8 cellular contexts compared by ENCODE assay signal in genomic region chr12:53543539-53543938, GRCh38. TPM values are rescaled to one million over a fixed set of nuclear protein-coding genes. Genes with fewer than 3 reads are reported as not detected.
A peak's percentile ranks its signal among the peaks of the same experiment; 100 is the strongest.
DNase-seq lines count a peak whose midpoint lies in the region; ATAC-seq and TF ChIP-seq lines count a peak whose summit lies in the region.

No MANE protein-coding gene starts in this region.

- no peak overlapping the region for H3K4me3 Mint-ChIP-seq in nephron

- peak; percentile 86 for TF ChIP-seq CTCF in GM13977 (IDR thresholded peaks at IDR 0.05; ENCODE audit: extremely low read depth, insufficient read depth, missing control alignments)
- TF ChIP-seq CTCF in nephron (IDR thresholded peaks at IDR 0.05; ENCODE audit: unreplicated experiment in 3 of 3), result peak; percentile 90 to 96 (median 91)

- no peaks in the 10 kb centered on the region for H3K9me3 Mint-ChIP-seq in nephron

- peak overlapping the region; percentile 25 for H3K27ac ChIP-seq in stomach smooth muscle (ENCODE audit: low read length)

- DNase-seq in A172 (ENCODE audit: low spot score) (peak; percentile 57), GM13977 (ENCODE audit: low spot score) (peak; percentile 79), NOMO-1 (lab: John Stamatoyannopoulos, UW; ENCODE audit: unreplicated experiment in 2 of 2) (peak; percentile 57 to 63), fibroblast of gingiva (ENCODE audit: low read depth) (peak; percentile 65)
- peak; percentile 34 for DNase-seq in activated T-cell treated with anti-CD3 and anti-CD28 coated beads, Interleukin-2, amount 50 U/mL, for 1 hour

- in situ Hi-C loops in GM13977 (cut with MboI; ENCODE audit: low pct_unique_long_range_greater_than_20kb, low sequenced_read_pairs, unreplicated experiment), result no loop called here

- peak overlapping the region in 1 of 2 donors; percentile 20 for H3K4me3 ChIP-seq in stomach smooth muscle (ENCODE audit: low read length in 2 of 2)

- H3K27ac Mint-ChIP-seq in nephron, result peak overlapping the region; percentile 54 to 95 (median 85)

- no peaks in the 10 kb centered on the region for H3K9me3 ChIP-seq in stomach smooth muscle (ENCODE audit: control insufficient read depth in 2 of 2, low read length in 2 of 2)

- peaks cover 14 to 20% of the 10 kb centered on the region in 2 donors for H3K36me3 ChIP-seq in stomach smooth muscle (ENCODE audit: control insufficient read depth in 2 of 2, insufficient read depth in 2 of 2, low read length in 2 of 2)

- H3K27me3 ChIP-seq in stomach smooth muscle (ENCODE audit: control insufficient read depth in 1 of 2, insufficient read depth in 2 of 2, low read length in 2 of 2), result no peaks in the 10 kb centered on the region

- peaks cover 34% of the 10 kb centered on the region for H3K36me3 Mint-ChIP-seq in nephron (ENCODE audit: low read depth)

- peaks cover 4% of the 10 kb centered on the region for H3K4me1 Mint-ChIP-seq in nephron

- H3K27me3 Mint-ChIP-seq in nephron (ENCODE audit: low read depth), result no peaks in the 10 kb centered on the region

- ATAC-seq in HG03521 (IDR thresholded peaks at IDR 0.05; ENCODE audit: unreplicated experiment), result peak; percentile 86

- H3K9ac ChIP-seq in stomach smooth muscle (ENCODE audit: low read length in 2 of 2), result peak overlapping the region; percentile 57 to 64

- H3K4me1 ChIP-seq in stomach smooth muscle (ENCODE audit: control insufficient read depth, insufficient read depth, low read length), result peaks cover 5% of the 10 kb centered on the region

RNA-seq across cellular contexts. Expression of gene NPFF, which starts 36.3 kb away (rescaled TPM):
- total RNA-seq in A172 (2014; rRNA removed; shearing (Covaris generic)), result not detected in 2 replicates

RNA-seq across cellular contexts. Expression of gene TARBP2, which starts 42.5 kb away (rescaled TPM):
- 53.2 and 60.0 TPM in 2 replicates for total RNA-seq in A172 (2014; rRNA removed; shearing (Covaris generic))

RNA-seq across cellular contexts. Expression of gene MAP3K12, which starts 44.3 kb away (rescaled TPM):
- 14.0 and 14.7 TPM in 2 replicates for total RNA-seq in A172 (2014; rRNA removed; shearing (Covaris generic))
